19 cellular contexts compared by ENCODE assay signal in the genomic region with DNA sequence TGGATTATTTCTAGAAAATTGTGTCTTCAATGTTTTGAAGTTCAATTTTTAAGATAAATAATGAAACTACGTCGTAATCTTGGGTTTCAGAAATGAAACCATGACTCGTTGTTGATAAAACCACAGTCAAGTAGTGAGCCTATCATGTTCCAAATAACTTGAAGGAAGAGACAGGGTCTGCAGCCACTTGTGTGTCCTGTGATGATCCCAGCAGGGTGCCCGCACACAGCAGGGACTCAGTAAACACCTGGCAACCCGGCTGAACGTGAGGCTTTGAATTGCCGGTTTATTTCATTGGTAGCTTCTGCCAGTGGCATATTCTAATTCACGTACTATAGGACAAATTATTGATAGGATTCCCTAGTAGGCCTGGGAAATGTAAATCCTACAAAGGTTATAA.
DNase-seq lines count a peak whose midpoint lies in the region; ATAC-seq and TF ChIP-seq lines count a peak whose summit lies in the region.
"Had no signal": no experiment of that assay in that cellular context is flagged by ENCODE, and none has a peak within 500 bp of the region (broad histone marks: within the 10 kb centered on the region; RNA-seq: fewer than 3 reads in every experiment).

No MANE protein-coding gene starts in this region.

- CTCF ChIA-PET in PC-9 (lab: Charles Lee), result no interaction called here
- CTCF ChIA-PET in activated CD4-positive, alpha-beta T cell treated with anti-CD3 and anti-CD28 coated beads, Interleukin-2, amount 10 ng/mL, durations not matched to agents 7 days and 5 days (lab: Charles Lee), result no interaction called here

- ATAC-seq in Right ventricle myocardium inferior, result no peak
- no peak for ATAC-seq in HG02623 (IDR thresholded peaks at IDR 0.05; ENCODE audit: unreplicated experiment)
- ATAC-seq: CD8-positive, alpha-beta T cell; HepG2; T-cell had no signal

- H3K36me3 Mint-ChIP-seq in activated CD4-positive, alpha-beta T cell treated with anti-CD3 and anti-CD28 coated beads, Interleukin-2, amount 10 ng/mL, durations not matched to agents 7 days and 5 days (ENCODE audit: low read depth), result no peaks in the 10 kb centered on the region
- H3K36me3 Mint-ChIP-seq: CD8-positive, alpha-beta T cell; T-cell had no signal

- H3K9me2 ChIP-seq in PC-9 (ENCODE audit: insufficient read depth), result no peaks in the 10 kb centered on the region
- H3K9me2 ChIP-seq: SK-N-SH had no signal

- H3K9me3 Mint-ChIP-seq in activated CD4-positive, alpha-beta T cell treated with anti-CD3 and anti-CD28 coated beads, Interleukin-2, amount 10 ng/mL, durations not matched to agents 7 days and 5 days, result no peaks in the 10 kb centered on the region

- H3K36me3 ChIP-seq in MG63 (no peaks in the 10 kb centered on the region), PC-9 (ENCODE audit: low read depth) (no peaks in the 10 kb centered on the region)

- 0 out of 2 replicates have a peak overlapping the region, but pooled peaks have one; percentile 9 for H3K4me3 ChIP-seq in MG63
- H3K4me3 ChIP-seq in PC-9, result no peak overlapping the region

- peak overlapping the region; percentile 43 for H3K4me2 ChIP-seq in PC-9
- H3K4me2 ChIP-seq: SK-N-SH had no signal

- H3K27me3 ChIP-seq in MG63 (no peaks in the 10 kb centered on the region), PC-9 (ENCODE audit: insufficient read depth, low read depth) (peaks cover 36% of the 10 kb centered on the region)

- H3K27ac Mint-ChIP-seq in activated CD4-positive, alpha-beta T cell treated with anti-CD3 and anti-CD28 coated beads, Interleukin-2, amount 10 ng/mL, durations not matched to agents 7 days and 5 days, result no peak overlapping the region
- H3K27ac Mint-ChIP-seq: CD8-positive, alpha-beta T cell; T-cell had no signal

- H3K79me2 ChIP-seq in PC-9 (ENCODE audit: low read depth), result no peaks in the 10 kb centered on the region

- H3K4me3 Mint-ChIP-seq in activated CD4-positive, alpha-beta T cell treated with anti-CD3 and anti-CD28 coated beads, Interleukin-2, amount 10 ng/mL, durations not matched to agents 7 days and 5 days, result no peak overlapping the region
- H3K4me3 Mint-ChIP-seq: CD8-positive, alpha-beta T cell; T-cell had no signal

- H3K4me1 Mint-ChIP-seq in activated CD4-positive, alpha-beta T cell treated with anti-CD3 and anti-CD28 coated beads, Interleukin-2, amount 10 ng/mL, durations not matched to agents 7 days and 5 days, result no peaks in the 10 kb centered on the region
- H3K4me1 Mint-ChIP-seq: T-cell had no signal

- no peak overlapping the region for H2AFZ ChIP-seq in PC-9

- no peaks in the 10 kb centered on the region for H3K4me1 ChIP-seq in PC-9 (replicated peaks; ENCODE audit: insufficient read depth)

- H3F3A ChIP-seq in PC-9 (ENCODE audit: insufficient read depth, low read depth), result no peaks in the 10 kb centered on the region

- intact Hi-C loops in PC-9 (cut with micrococcal nuclease; ENCODE audit: unreplicated experiment) (no loop called here), Right ventricle myocardium inferior (cut with DNase I) (no loop called here)

- TF ChIP-seq CTCF in PC-9 (conservative IDR thresholded peaks at IDR 0.05), result no peak

- peaks cover 3% of the 10 kb centered on the region; the same call in 1 of the 2 replicates for H3K9me3 ChIP-seq in MG63
- H3K9me3 ChIP-seq in PC-9 (ENCODE audit: insufficient read depth, low read depth), result no peaks in the 10 kb centered on the region
- H3K9me3 ChIP-seq: SK-N-SH had no signal

- no TSS peak for BruUV-seq in PC-9 (replicated peaks; lab: Mats Ljungman, UMichigan)

- H3K27me3 Mint-ChIP-seq in activated CD4-positive, alpha-beta T cell treated with anti-CD3 and anti-CD28 coated beads, Interleukin-2, amount 10 ng/mL, durations not matched to agents 7 days and 5 days, result no peaks in the 10 kb centered on the region
- H3K27me3 Mint-ChIP-seq: T-cell had no signal

- POLR2A ChIA-PET in PC-9 (lab: Charles Lee; ENCODE audit: unreplicated experiment), result no interaction called here
- POLR2A ChIA-PET in activated CD4-positive, alpha-beta T cell treated with anti-CD3 and anti-CD28 coated beads, Interleukin-2, amount 10 ng/mL, durations not matched to agents 7 days and 5 days (lab: Charles Lee), result no interaction called here

- DNase-seq in NCI-H146 (lab: John Stamatoyannopoulos, UW), result peak; percentile 24
- DNase-seq in NCI-H146 treated with DMSO at 0.1 percent for 48 hours (lab: John Stamatoyannopoulos, UW; ENCODE audit: unreplicated experiment), result no peak
- no peak for DNase-seq in MG63
- DNase-seq in NCI-H2171 (lab: John Stamatoyannopoulos, UW), result peak; percentile 62
- DNase-seq in PC-9, result peak in 1 of 2 experiments; percentile 29
- no peak for DNase-seq in Right ventricle myocardium inferior (ENCODE audit: missing footprints)
- DNase-seq in activated CD4-positive, alpha-beta T cell treated with anti-CD3 and anti-CD28 coated beads, Interleukin-2, amount 10 ng/mL, durations not matched to agents 7 days and 5 days, result no peak
- DNase-seq: CD8-positive, alpha-beta T cell; GDM1; KG1; NCI-H1105; NCI-H2081; NCI-H69; SHP77; SK-N-SH; T-cell; T-helper 9 cell had no signal

- H4K20me1 ChIP-seq in PC-9 (ENCODE audit: insufficient read depth), result no peaks in the 10 kb centered on the region

- no peak overlapping the region for H3K27ac ChIP-seq in PC-9

Comparison
In these comparisons a context has a peak if more than half of its experiments do, and no peak if none do; other contexts are left out.
1. DNase-seq: peak in NCI-H146 (single experiment) and NCI-H2171 (single experiment); none in NCI-H146 treated with DMSO at 0.1 percent for 48 hours (single experiment), MG63 (single experiment), Right ventricle myocardium inferior (single experiment) and activated CD4-positive, alpha-beta T cell treated with anti-CD3 and anti-CD28 coated beads, Interleukin-2, amount 10 ng/mL, durations not matched to agents 7 days and 5 days (single experiment).